1 cellular context compared by ENCODE assay signal in the genomic region with DNA sequence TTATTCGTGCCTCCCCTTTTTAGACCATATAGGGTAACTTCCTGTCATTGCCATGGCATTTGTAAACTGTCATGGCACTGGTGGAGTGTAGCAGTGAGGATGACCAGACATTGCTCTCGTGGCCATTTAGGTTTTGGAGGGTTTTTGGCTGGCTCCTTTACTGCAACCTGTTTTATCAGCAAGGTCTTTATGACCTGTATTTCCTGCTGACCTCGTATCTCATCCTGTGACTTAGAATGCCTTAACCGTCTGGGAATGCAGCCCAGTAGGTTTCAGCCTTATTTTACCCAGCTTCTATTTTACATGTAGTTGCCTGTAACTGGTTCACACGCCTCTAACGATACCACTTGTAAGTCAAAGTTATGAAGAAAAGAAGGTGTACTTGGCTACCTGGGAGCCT.
A peak's percentile ranks its signal among the peaks of the same experiment; 100 is the strongest.
TF ChIP-seq lines count a peak whose summit lies in the region.

No MANE protein-coding gene starts in this region.

TF ChIP-seq in endothelial cell of umbilical vein, 7 proteins besides CTCF, POLR2A, EP300 and RAD21:
- TF ChIP-seq POLR2AphosphoS5 (IDR thresholded peaks at IDR 0.05; ENCODE audit: insufficient read depth, low read depth, low read length) (peak; percentile 35), GATA2 (IDR thresholded peaks at IDR 0.05; ENCODE audit: insufficient read depth, insufficient read length, low read depth, low read length) (peak; percentile 68), JUN (IDR thresholded peaks at IDR 0.05; ENCODE audit: borderline replicate concordance, insufficient read depth, insufficient read length, low read depth) (peak; percentile 20), FOS (IDR thresholded peaks at IDR 0.05; ENCODE audit: borderline replicate concordance, insufficient read depth, low read length) (peak; percentile 7)
